10 cellular contexts compared by ENCODE assay signal in the genomic region with DNA sequence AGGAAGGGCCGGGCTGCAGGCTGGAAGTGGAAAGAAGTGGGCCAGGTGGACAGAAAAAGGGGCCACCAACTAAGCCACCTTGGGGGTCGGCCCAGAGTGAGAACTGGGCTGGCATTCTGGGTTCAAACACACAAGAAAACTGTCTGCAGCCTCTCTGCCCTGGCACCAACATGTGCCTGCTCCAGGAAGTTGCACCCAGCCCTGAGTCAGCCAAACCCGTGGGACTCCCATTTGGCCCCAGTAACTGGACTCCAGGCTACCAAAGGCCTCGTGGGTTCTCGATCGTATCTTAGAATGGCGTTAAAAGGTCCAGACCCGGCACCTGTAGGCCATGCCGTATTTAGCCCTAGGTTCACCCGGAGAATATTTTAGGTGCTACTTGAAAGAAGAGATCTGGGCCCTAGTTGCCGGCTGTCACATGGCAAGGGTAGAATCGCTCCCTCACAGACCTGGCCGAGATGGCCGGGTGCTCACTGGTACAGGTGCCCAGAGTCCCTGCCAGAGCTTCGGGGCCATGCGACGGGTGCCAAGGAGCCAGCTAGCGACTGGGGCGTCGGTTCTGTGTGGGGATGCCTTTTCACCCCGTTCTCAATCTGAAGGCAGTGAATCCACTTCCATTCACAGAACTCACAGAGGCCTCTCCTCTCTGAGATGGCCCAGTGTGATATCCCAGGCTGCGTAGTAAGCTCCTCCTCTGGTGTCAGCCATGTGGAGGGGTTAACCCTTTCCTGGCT.
A peak's percentile ranks its signal among the peaks of the same experiment; 100 is the strongest.
DNase-seq lines count a peak whose midpoint lies in the region; ATAC-seq and TF ChIP-seq lines count a peak whose summit lies in the region.
"Had no signal": no experiment of that assay in that cellular context is flagged by ENCODE, and none has a peak within 500 bp of the region (broad histone marks: within the 10 kb centered on the region; RNA-seq: fewer than 3 reads in every experiment).

No MANE protein-coding gene starts in this region.

- H3K36me3 Mint-ChIP-seq in activated T-helper 1 cell treated with anti-CD3 and anti-CD28 coated beads, Interleukin-12 subunit alpha, Interleukin-12 subunit beta, Interleukin-2, Interleukin-4 antibody, amounts not matched to agents 30 ng/mL and 10 ng/mL and 1 ng/mL, durations not matched to agents 14 hours and 24 hours and 36 hours (ENCODE audit: low read depth): no peaks in the 10 kb centered on the region

- peak overlapping the region in 2 of 10 donors; percentile 5 to 22 for H3K4me3 ChIP-seq in heart right ventricle
- H3K4me3 ChIP-seq in upper lobe of right lung: no peak overlapping the region
- H3K4me3 ChIP-seq: HAP-1 had no signal

- H3K27ac Mint-ChIP-seq in activated T-helper 1 cell treated with anti-CD3 and anti-CD28 coated beads, Interleukin-12 subunit alpha, Interleukin-12 subunit beta, Interleukin-2, Interleukin-4 antibody, amounts not matched to agents 30 ng/mL and 10 ng/mL and 1 ng/mL, durations not matched to agents 14 hours and 24 hours and 36 hours: no peak overlapping the region

- H3K4me3 Mint-ChIP-seq in activated T-helper 1 cell treated with anti-CD3 and anti-CD28 coated beads, Interleukin-12 subunit alpha, Interleukin-12 subunit beta, Interleukin-2, Interleukin-4 antibody, amounts not matched to agents 30 ng/mL and 10 ng/mL and 1 ng/mL, durations not matched to agents 14 hours and 24 hours and 36 hours: no peak overlapping the region

- intact Hi-C loops in heart right ventricle (cut with DNase I): loop anchor here in 3 of 10 donors (5.0 to 10.0 kb wide), 4 partner anchors 97 to 187 kb away; no protein-coding TSS in a partner anchor
- intact Hi-C loops in upper lobe of right lung (cut with DNase I): no loop called here
- intact Hi-C loops in activated T-helper 1 cell treated with anti-CD3 and anti-CD28 coated beads, Interleukin-12 subunit alpha, Interleukin-12 subunit beta, Interleukin-2, Interleukin-4 antibody, amounts not matched to agents 30 ng/mL and 10 ng/mL and 1 ng/mL, durations not matched to agents 14 hours and 24 hours and 36 hours (cut with micrococcal nuclease): no loop called here

- DNase-seq in HCEC 1CT (peak; percentile 45), heart right ventricle (peak in 1 of 2 donors; percentile 19), stromal cell of bone marrow (ENCODE audit: low read depth) (peak; percentile 56), upper lobe of right lung (no peak)
- DNase-seq in activated T-helper 1 cell treated with anti-CD3 and anti-CD28 coated beads, Interleukin-12 subunit alpha, Interleukin-12 subunit beta, Interleukin-2, Interleukin-4 antibody, amounts not matched to agents 30 ng/mL and 10 ng/mL and 1 ng/mL, durations not matched to agents 14 hours and 24 hours and 36 hours (ENCODE audit: low spot score): no peak

- no peaks in the 10 kb centered on the region for H3K9me3 Mint-ChIP-seq in activated T-helper 1 cell treated with anti-CD3 and anti-CD28 coated beads, Interleukin-12 subunit alpha, Interleukin-12 subunit beta, Interleukin-2, Interleukin-4 antibody, amounts not matched to agents 30 ng/mL and 10 ng/mL and 1 ng/mL, durations not matched to agents 14 hours and 24 hours and 36 hours

- WGBS in heart right ventricle, 2 donors: 45 to 53% methylated on average over 22 of the region's 22 CpGs

- no peak for TF ChIP-seq CTCF in VCaP (conservative IDR thresholded peaks at IDR 0.05)
- no peak for TF ChIP-seq CTCF in heart right ventricle (IDR thresholded peaks at IDR 0.05)
- no peak for TF ChIP-seq CTCF in upper lobe of right lung (IDR thresholded peaks at IDR 0.05)

- H3K36me3 ChIP-seq in heart right ventricle: no peaks in the 10 kb centered on the region
- no peaks in the 10 kb centered on the region for H3K36me3 ChIP-seq in upper lobe of right lung
- H3K36me3 ChIP-seq: HAP-1, neutrophil had no signal

- H3K4me1 ChIP-seq in heart right ventricle (peaks cover 0 to 79% (median 44%) of the 10 kb centered on the region in 9 donors), upper lobe of right lung (no peaks in the 10 kb centered on the region)

- H3K9me3 ChIP-seq in heart right ventricle: no peaks in the 10 kb centered on the region
- H3K9me3 ChIP-seq in upper lobe of right lung: no peaks in the 10 kb centered on the region
- H3K9me3 ChIP-seq: HAP-1, neutrophil had no signal

- ATAC-seq in heart right ventricle (peak; percentile 18 to 71 (median 64)), GM19463 (IDR thresholded peaks at IDR 0.05; ENCODE audit: unreplicated experiment) (no peak), HG03460 (IDR thresholded peaks at IDR 0.05; ENCODE audit: unreplicated experiment) (no peak), upper lobe of right lung (no peak)

- peaks cover 0 to 38% (median 0%) of the 10 kb centered on the region in 7 donors for H3K27me3 ChIP-seq in heart right ventricle
- peaks cover 7% of the 10 kb centered on the region for H3K27me3 ChIP-seq in upper lobe of right lung

- peaks cover 25% of the 10 kb centered on the region for H3K27me3 Mint-ChIP-seq in activated T-helper 1 cell treated with anti-CD3 and anti-CD28 coated beads, Interleukin-12 subunit alpha, Interleukin-12 subunit beta, Interleukin-2, Interleukin-4 antibody, amounts not matched to agents 30 ng/mL and 10 ng/mL and 1 ng/mL, durations not matched to agents 14 hours and 24 hours and 36 hours (ENCODE audit: insufficient read depth)

- peaks cover 17% of the 10 kb centered on the region for H3K4me1 Mint-ChIP-seq in activated T-helper 1 cell treated with anti-CD3 and anti-CD28 coated beads, Interleukin-12 subunit alpha, Interleukin-12 subunit beta, Interleukin-2, Interleukin-4 antibody, amounts not matched to agents 30 ng/mL and 10 ng/mL and 1 ng/mL, durations not matched to agents 14 hours and 24 hours and 36 hours (ENCODE audit: low read depth)

- H3K27ac ChIP-seq in VCaP: peak overlapping the region; percentile 4; the same call in 1 of the 2 replicates
- H3K27ac ChIP-seq in heart right ventricle: peak overlapping the region in 9 of 10 donors; percentile 53 to 89 (median 73)
- no peak overlapping the region for H3K27ac ChIP-seq in upper lobe of right lung
- H3K27ac ChIP-seq: neutrophil had no signal

Comparison
In these comparisons a context has a peak if more than half of its experiments do, and no peak if none do; other contexts are left out.
1. DNase-seq: peak in HCEC 1CT (single experiment) and stromal cell of bone marrow (single experiment); none in upper lobe of right lung (single experiment) and activated T-helper 1 cell treated with anti-CD3 and anti-CD28 coated beads, Interleukin-12 subunit alpha, Interleukin-12 subunit beta, Interleukin-2, Interleukin-4 antibody, amounts not matched to agents 30 ng/mL and 10 ng/mL and 1 ng/mL, durations not matched to agents 14 hours and 24 hours and 36 hours (single experiment).
2. ATAC-seq: peak in heart right ventricle (8 of 8); none in GM19463 (single experiment), HG03460 (single experiment) and upper lobe of right lung (single experiment).